ENCODE assay signal across 8 cellular contexts in the genomic region with DNA sequence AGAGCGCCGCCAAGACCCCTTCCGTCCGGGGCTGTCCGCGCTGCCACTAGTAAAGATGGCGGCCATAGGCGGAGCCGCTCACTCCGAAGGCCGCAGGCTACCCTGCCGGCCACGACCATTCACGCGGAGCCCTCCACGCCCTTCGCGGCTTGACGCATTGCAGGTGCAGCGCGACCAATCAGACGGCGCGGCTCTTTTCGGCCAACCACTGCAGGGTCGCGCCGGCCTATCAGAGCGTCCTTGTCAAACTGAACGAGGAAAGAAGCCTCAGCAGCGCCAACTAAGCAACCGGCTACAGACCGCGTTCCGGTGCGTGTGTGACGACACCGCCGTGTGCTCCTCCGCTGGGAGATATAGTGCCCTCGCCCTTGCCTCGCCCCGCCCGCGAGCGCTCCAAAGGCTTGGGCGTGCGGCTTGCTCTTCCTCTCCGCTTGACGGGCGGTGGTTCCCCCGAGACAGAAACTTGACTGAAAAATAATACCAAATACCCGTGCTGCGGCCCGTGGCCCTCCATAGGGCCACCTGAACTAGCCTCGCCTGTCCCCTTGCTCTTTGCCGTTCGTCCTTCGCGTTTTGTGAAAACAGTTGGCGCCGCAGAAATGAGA. TPM values are rescaled to one million over a fixed set of nuclear protein-coding genes. Genes with fewer than 3 reads are reported as not detected.
DNase-seq lines count a peak whose midpoint lies in the region; ATAC-seq and TF ChIP-seq lines count a peak whose summit lies in the region.

No MANE protein-coding gene starts in this region.

- peak overlapping the region; percentile 99 for H3K27ac ChIP-seq in duodenal mucosa (ENCODE audit: low read depth, low read length)
- peak overlapping the region; percentile 98 to 100 (median 99) for H3K27ac ChIP-seq in right lobe of liver

- 0% methylated on average over 23 of the region's 62 CpGs for WGBS in right lobe of liver (ENCODE audit: insufficient coverage, low coverage, low lambda C conversion rate, missing lambda C conversion rate)

- H3K4me3 ChIP-seq in duodenal mucosa (ENCODE audit: low read depth in 1 of 2, low read length in 2 of 2) (peak overlapping the region; percentile 74 to 80), right lobe of liver (peak overlapping the region; percentile 48 to 64 (median 63))

- peak overlapping the region; percentile 92 to 98 for H3K9ac ChIP-seq in duodenal mucosa (ENCODE audit: low read depth in 1 of 2, low read length in 2 of 2)

- H3K4me1 ChIP-seq in duodenal mucosa (ENCODE audit: control insufficient read depth in 1 of 2, insufficient read depth in 2 of 2, low read length in 2 of 2) (peaks cover 30 to 35% of the 10 kb centered on the region in 2 donors), right lobe of liver (peaks cover 0 to 19% (median 10%) of the 10 kb centered on the region in 4 donors)

- peak; percentile 88 to 99 (median 98) for DNase-seq in C1 segment of cervical spinal cord (lab: John Stamatoyannopoulos, UW)
- DNase-seq in GM19240 (ENCODE audit: insufficient read length, low spot score): peak; percentile 85
- DNase-seq in NCI-H526 treated with DMSO at 0.1 percent for 48 hours (lab: John Stamatoyannopoulos, UW): peak; percentile 98
- peak; percentile 98 for DNase-seq in activated CD4-positive, alpha-beta T cell treated with anti-CD3 and anti-CD28 coated beads, Interleukin-2, amount 50 U/mL, for 1 hour
- peak; percentile 99 to 100 (median 100) for DNase-seq in right lobe of liver
- DNase-seq in stimulated activated CD4-positive, alpha-beta T cell treated with anti-CD3 and anti-CD28 coated beads, Interleukin-4, amount 100 ng/mL, for 4 hours: peak; percentile 96 to 98

- no peaks in the 10 kb centered on the region for H3K9me3 ChIP-seq in duodenal mucosa (ENCODE audit: control insufficient read depth in 1 of 2, low read length in 2 of 2)
- H3K9me3 ChIP-seq in right lobe of liver: no peaks in the 10 kb centered on the region

- peak; percentile 88 for ATAC-seq in HG03460 (IDR thresholded peaks at IDR 0.05; ENCODE audit: unreplicated experiment)
- ATAC-seq in right lobe of liver: peak; percentile 88 to 92 (median 88)

- H3K27me3 ChIP-seq in duodenal mucosa (ENCODE audit: control insufficient read depth in 1 of 2, insufficient read depth in 2 of 2, low read length in 2 of 2) (no peaks in the 10 kb centered on the region), right lobe of liver (no peaks in the 10 kb centered on the region)

- TF ChIP-seq POLR2A in right lobe of liver (IDR thresholded peaks at IDR 0.05): peak; percentile 97

- no peaks in the 10 kb centered on the region for H3K36me3 ChIP-seq in duodenal mucosa (ENCODE audit: control insufficient read depth in 1 of 2, insufficient read depth in 2 of 2, low read length in 2 of 2)
- H3K36me3 ChIP-seq in right lobe of liver: no peaks in the 10 kb centered on the region

- intact Hi-C loops in right lobe of liver (cut with DNase I): no loop called here

- TF ChIP-seq CTCF in right lobe of liver (IDR thresholded peaks at IDR 0.05): peak in 2 of 4 donors; percentile 13 to 19

RNA-seq across cellular contexts. Expression of a gene that starts 13.6 kb away (rescaled TPM):
- total RNA-seq in right lobe of liver: 100 to 1,000 TPM; 143 to 207 (median 161) TPM

RNA-seq across cellular contexts. Expression of a gene that starts 51.5 kb away (rescaled TPM):
- 10 to 100 TPM in 5 of 6 experiments, 1 to 10 TPM in 1; 7.9 to 16.3 (median 13.8) TPM for total RNA-seq in right lobe of liver

Comparison
In these comparisons a context has a peak if more than half of its experiments do, and no peak if none do; other contexts are left out.
1. Peak in every context shown above with its lines: DNase-seq, ATAC-seq, H3K4me3 ChIP-seq and H3K27ac ChIP-seq.